Comparison of ENCODE assay signal across 19 cellular contexts in genomic region chr14:50218501-50218900, GRCh38. TPM values are rescaled to one million over a fixed set of nuclear protein-coding genes. Genes with fewer than 3 reads are reported as not detected.
DNase-seq lines count a peak whose midpoint lies in the region; ATAC-seq and TF ChIP-seq lines count a peak whose summit lies in the region.
"Had no signal": no experiment of that assay in that cellular context is flagged by ENCODE, and none has a peak within 500 bp of the region (broad histone marks: within the 10 kb centered on the region; RNA-seq: fewer than 3 reads in every experiment).

No MANE protein-coding gene starts in this region.

- ATAC-seq in SK-N-SH treated with all-trans-retinoic acid at 6 μM for 48 hours: peak; percentile 73
- ATAC-seq in psoas muscle: no peak
- ATAC-seq: A549, HCT116, HepG2 had no signal

- CTCF ChIA-PET in SK-N-SH (lab: Yijun Ruan, JAX): interaction anchor here (0.6 kb wide), 1 partner anchor 10 kb away, joined by 3 read pairs; no protein-coding TSS in a partner anchor
- CTCF ChIA-PET in HEK293 (lab: Yijun Ruan, JAX): interaction anchor here (0.6 kb wide), 1 partner anchor 489 kb away, joined by 4 read pairs; no protein-coding TSS in a partner anchor

- peaks cover 79% of the 10 kb centered on the region for H4K20me1 ChIP-seq in SK-N-SH (ENCODE audit: insufficient read depth)

- H3K27me3 Mint-ChIP-seq in chondrocyte (ENCODE audit: low read depth): no peaks in the 10 kb centered on the region
- H3K27me3 Mint-ChIP-seq: CD4-positive, alpha-beta T cell had no signal

- no peak for TF ChIP-seq CTCF in SK-N-SH (IDR thresholded peaks at IDR 0.05)
- TF ChIP-seq CTCF in HEK293 (tag by site-specific recombination; IDR thresholded peaks at IDR 0.05): no peak
- no peak for TF ChIP-seq CTCF in chondrocyte (IDR thresholded peaks at IDR 0.05)
- TF ChIP-seq CTCF in psoas muscle (IDR thresholded peaks at IDR 0.05): no peak

- H3K4me1 Mint-ChIP-seq in chondrocyte (ENCODE audit: low read depth): peaks cover 46% of the 10 kb centered on the region

- no peak overlapping the region for H3K4me3 ChIP-seq in SK-N-SH (ENCODE audit: low read depth in 2 of 2, low read length in 1 of 2)
- H3K4me3 ChIP-seq in HEK293 (ENCODE audit: low read depth, low read length): no peak overlapping the region
- no peak overlapping the region for H3K4me3 ChIP-seq in psoas muscle
- H3K4me3 ChIP-seq: A549 had no signal

- H3F3A ChIP-seq in SK-N-SH (replicated peaks; ENCODE audit: insufficient read depth): peaks cover 13% of the 10 kb centered on the region

- H3K4me1 ChIP-seq in SK-N-SH (ENCODE audit: control insufficient read depth in 1 of 2, insufficient read depth in 2 of 2, low read depth in 1 of 2, low read length in 1 of 2) (peaks cover 0 to 10% of the 10 kb centered on the region in 2 experiments; a peak in 1 of 4 replicates), HEK293 (ENCODE audit: control insufficient read depth, insufficient read depth, low read length) (peaks cover 9% of the 10 kb centered on the region), psoas muscle (peaks cover 59% of the 10 kb centered on the region)
- H3K4me1 ChIP-seq: Caco-2 had no signal

- no peaks in the 10 kb centered on the region for H3K27me3 ChIP-seq in SK-N-SH (ENCODE audit: insufficient read depth)
- no peaks in the 10 kb centered on the region for H3K27me3 ChIP-seq in psoas muscle (ENCODE audit: insufficient read depth in 3 of 3, low read length in 2 of 3)

- H3K27ac Mint-ChIP-seq in chondrocyte (ENCODE audit: unreplicated experiment): peak overlapping the region; percentile 61
- H3K27ac Mint-ChIP-seq: CD4-positive, alpha-beta T cell had no signal

- WGBS in SK-N-SH (ENCODE audit: low lambda C conversion rate): 92% methylated on average over 5 of the region's 5 CpGs
- 39 to 61% (median 42%) methylated on average over 5 of the region's 5 CpGs for WGBS in psoas muscle, 3 donors

- DNase-seq in SK-N-SH (no peak), chondrocyte (ENCODE audit: low spot score) (no peak), psoas muscle (no peak), retina (no peak), NCI-H1694 (lab: John Stamatoyannopoulos, UW) (no peak), NCI-H1694 treated with DMSO at 0.1 percent for 48 hours (lab: John Stamatoyannopoulos, UW) (no peak)
- DNase-seq: AML-193; Caco-2; CD4-positive, alpha-beta T cell; GF-D8; GOT3; H7 had no signal

- H3K9me3 Mint-ChIP-seq in chondrocyte (ENCODE audit: low read depth): no peaks in the 10 kb centered on the region
- H3K9me3 Mint-ChIP-seq: CD4-positive, alpha-beta T cell had no signal

- H3K9me2 ChIP-seq in SK-N-SH: no peaks in the 10 kb centered on the region

- no peak for TF ChIP-seq EP300 in SK-N-SH (IDR thresholded peaks at IDR 0.05; ENCODE audit: borderline replicate concordance in 1 of 2, low read depth in 1 of 2, low read length in 1 of 2)

- intact Hi-C loops in psoas muscle (cut with DNase I): no loop called here

- no peak overlapping the region for H2AFZ ChIP-seq in SK-N-SH (ENCODE audit: low read depth)

- no peak for TF ChIP-seq RAD21 in SK-N-SH (IDR thresholded peaks at IDR 0.05; ENCODE audit: low read length)

- no peak overlapping the region for H3K9ac ChIP-seq in SK-N-SH

- no peak overlapping the region for H3K27ac ChIP-seq in SK-N-SH (ENCODE audit: low read depth in 2 of 2, low read length in 1 of 2)
- no peak overlapping the region for H3K27ac ChIP-seq in HEK293 (ENCODE audit: extremely low read depth, low read depth, low read length)
- H3K27ac ChIP-seq in psoas muscle: peak overlapping the region; percentile 27
- H3K27ac ChIP-seq: 22Rv1, A549, C4-2B had no signal

- no peaks in the 10 kb centered on the region for H3K36me3 ChIP-seq in SK-N-SH (replicated peaks in 1 of 2; ENCODE audit: control insufficient read depth in 1 of 2, insufficient read depth in 2 of 2, low read length in 1 of 2)
- H3K36me3 ChIP-seq in HEK293 (ENCODE audit: control insufficient read depth in 2 of 2, insufficient read depth in 1 of 2, low read length in 2 of 2): no peaks in the 10 kb centered on the region
- H3K36me3 ChIP-seq in psoas muscle (ENCODE audit: insufficient read depth in 1 of 2, low read depth in 1 of 2): no peaks in the 10 kb centered on the region

- H3K36me3 Mint-ChIP-seq in chondrocyte (ENCODE audit: low read depth): no peaks in the 10 kb centered on the region

- H3K79me2 ChIP-seq in SK-N-SH (ENCODE audit: insufficient read depth): peaks cover 100% of the 10 kb centered on the region

- H3K9me3 ChIP-seq in SK-N-SH (no peaks in the 10 kb centered on the region), HEK293 (ENCODE audit: control insufficient read depth, insufficient read depth, low read depth, low read length) (no peaks in the 10 kb centered on the region), psoas muscle (no peaks in the 10 kb centered on the region)
- H3K9me3 ChIP-seq: A549, Caco-2 had no signal

- POLR2A ChIA-PET in SK-N-SH (lab: Yijun Ruan, JAX): no interaction called here
- POLR2A ChIA-PET in HEK293 (lab: Yijun Ruan, JAX): interaction anchor here (1.2 kb wide), 1 partner anchor 13 kb away, joined by 4 read pairs; the partner anchor contains the start of gene SOS2

- no peak overlapping the region for H3K4me3 Mint-ChIP-seq in chondrocyte (ENCODE audit: unreplicated experiment)
- H3K4me3 Mint-ChIP-seq: CD4-positive, alpha-beta T cell had no signal

- H3K4me2 ChIP-seq in SK-N-SH: no peak overlapping the region
- H3K4me2 ChIP-seq: A549 had no signal

TF ChIP-seq in SK-N-SH treated with all-trans-retinoic acid at 6 μM for 48 hours, 23 proteins besides CTCF, POLR2A, EP300 and RAD21 (continues in another document):
- peak; percentile 92 for TF ChIP-seq ISL1 (CRISPR knock-in tag; IDR thresholded peaks at IDR 0.05)
- TF ChIP-seq, protein P1, sequence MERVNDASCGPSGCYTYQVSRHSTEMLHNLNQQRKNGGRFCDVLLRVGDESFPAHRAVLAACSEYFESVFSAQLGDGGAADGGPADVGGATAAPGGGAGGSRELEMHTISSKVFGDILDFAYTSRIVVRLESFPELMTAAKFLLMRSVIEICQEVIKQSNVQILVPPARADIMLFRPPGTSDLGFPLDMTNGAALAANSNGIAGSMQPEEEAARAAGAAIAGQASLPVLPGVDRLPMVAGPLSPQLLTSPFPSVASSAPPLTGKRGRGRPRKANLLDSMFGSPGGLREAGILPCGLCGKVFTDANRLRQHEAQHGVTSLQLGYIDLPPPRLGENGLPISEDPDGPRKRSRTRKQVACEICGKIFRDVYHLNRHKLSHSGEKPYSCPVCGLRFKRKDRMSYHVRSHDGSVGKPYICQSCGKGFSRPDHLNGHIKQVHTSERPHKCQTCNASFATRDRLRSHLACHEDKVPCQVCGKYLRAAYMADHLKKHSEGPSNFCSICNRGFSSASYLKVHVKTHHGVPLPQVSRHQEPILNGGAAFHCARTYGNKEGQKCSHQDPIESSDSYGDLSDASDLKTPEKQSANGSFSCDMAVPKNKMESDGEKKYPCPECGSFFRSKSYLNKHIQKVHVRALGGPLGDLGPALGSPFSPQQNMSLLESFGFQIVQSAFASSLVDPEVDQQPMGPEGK (CRISPR knock-in tag; IDR thresholded peaks at IDR 0.05; ENCODE audit: borderline replicate concordance): no peak
- TF ChIP-seq ESRRG (CRISPR knock-in tag; IDR thresholded peaks at IDR 0.05): no peak
- TF ChIP-seq GLIS3 (CRISPR knock-in tag; IDR thresholded peaks at IDR 0.05): no peak
- TF ChIP-seq SNAI2 (CRISPR knock-in tag; IDR thresholded peaks at IDR 0.05): no peak

TF ChIP-seq in SK-N-SH, 30 proteins besides CTCF, POLR2A, EP300 and RAD21 (continues in another document):
- TF ChIP-seq FOXM1 (IDR thresholded peaks at IDR 0.05; ENCODE audit: low read depth) (no peak), MAX (IDR thresholded peaks at IDR 0.05; ENCODE audit: low read depth) (no peak), TAF1 (IDR thresholded peaks at IDR 0.05; ENCODE audit: borderline replicate concordance, low read depth, low read length) (no peak)

TF ChIP-seq in HEK293, 187 proteins besides CTCF, POLR2A, EP300 and RAD21:
- TF ChIP-seq ZNF2 (tag by site-specific recombination; IDR thresholded peaks at IDR 0.05) (no peak), ZNF664 (tag by site-specific recombination; IDR thresholded peaks at IDR 0.05) (0 out of 2 replicates have a peak, but pooled peaks have one; percentile 58), SP7 (tag by site-specific recombination; IDR thresholded peaks at IDR 0.05) (peak; percentile 42; the same call in 1 of the 2 replicates), PRDM6 (tag by site-specific recombination; IDR thresholded peaks at IDR 0.05) (peak; percentile 55; the same call in 1 of the 2 replicates)

RNA-seq across cellular contexts. Expression of gene SOS2, which starts 12.9 kb away (rescaled TPM):
- polyA plus RNA-seq in SK-N-SH (2012; rRNA removed) (6.2 and 8.2 TPM in 2 replicates), psoas muscle (10 to 100 TPM; 19.4 to 38.6 (median 22.1) TPM)
- 8.9 and 10.4 TPM in 2 replicates for polyA plus RNA-seq in SK-N-SH (2012; cell fraction: cytosol; rRNA removed)
- 4.2 and 9.3 TPM in 2 replicates for polyA plus RNA-seq in SK-N-SH (2012; cell fraction: nucleus; rRNA removed)
- total RNA-seq in chondrocyte (25.3 to 28.1 TPM (median 25.8 TPM) in 3 replicates), psoas muscle (10 to 100 TPM; 45.0 to 55.1 (median 52.9) TPM)
